In genomic region chr1:232938926-232939325, GRCh38 we compare ENCODE assay signal across 1 cellular context.
A peak's percentile ranks its signal among the peaks of the same experiment; 100 is the strongest.
TF ChIP-seq lines count a peak whose summit lies in the region.

No MANE protein-coding gene starts in this region.

TF ChIP-seq in K562, 482 proteins besides CTCF, POLR2A, EP300 and RAD21 (continued from another document and continues in another):
- TF ChIP-seq, protein P1, sequence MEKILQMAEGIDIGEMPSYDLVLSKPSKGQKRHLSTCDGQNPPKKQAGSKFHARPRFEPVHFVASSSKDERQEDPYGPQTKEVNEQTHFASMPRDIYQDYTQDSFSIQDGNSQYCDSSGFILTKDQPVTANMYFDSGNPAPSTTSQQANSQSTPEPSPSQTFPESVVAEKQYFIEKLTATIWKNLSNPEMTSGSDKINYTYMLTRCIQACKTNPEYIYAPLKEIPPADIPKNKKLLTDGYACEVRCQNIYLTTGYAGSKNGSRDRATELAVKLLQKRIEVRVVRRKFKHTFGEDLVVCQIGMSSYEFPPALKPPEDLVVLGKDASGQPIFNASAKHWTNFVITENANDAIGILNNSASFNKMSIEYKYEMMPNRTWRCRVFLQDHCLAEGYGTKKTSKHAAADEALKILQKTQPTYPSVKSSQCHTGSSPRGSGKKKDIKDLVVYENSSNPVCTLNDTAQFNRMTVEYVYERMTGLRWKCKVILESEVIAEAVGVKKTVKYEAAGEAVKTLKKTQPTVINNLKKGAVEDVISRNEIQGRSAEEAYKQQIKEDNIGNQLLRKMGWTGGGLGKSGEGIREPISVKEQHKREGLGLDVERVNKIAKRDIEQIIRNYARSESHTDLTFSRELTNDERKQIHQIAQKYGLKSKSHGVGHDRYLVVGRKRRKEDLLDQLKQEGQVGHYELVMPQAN (IDR thresholded peaks at IDR 0.05; ENCODE audit: borderline replicate concordance), result no peak
- TF ChIP-seq ZNF830 (CRISPR knock-in tag; IDR thresholded peaks at IDR 0.05) (no peak), CREB5 (CRISPR knock-in tag; IDR thresholded peaks at IDR 0.05) (no peak), MTA1 (IDR thresholded peaks at IDR 0.05; ENCODE audit: borderline replicate concordance) (no peak), ZNF592 (IDR thresholded peaks at IDR 0.05) (no peak), ZNF239 (CRISPR knock-in tag; IDR thresholded peaks at IDR 0.05) (peak; percentile 68; the same call in 1 of the 2 replicates), HBP1 (CRISPR knock-in tag; IDR thresholded peaks at IDR 0.05) (0 out of 2 replicates have a peak, but pooled peaks have one; percentile 62), ZNF124 (CRISPR knock-in tag; IDR thresholded peaks at IDR 0.05) (no peak), ZNF408 (CRISPR knock-in tag; IDR thresholded peaks at IDR 0.05; ENCODE audit: low read depth) (no peak), ZFP36 (IDR thresholded peaks at IDR 0.05; ENCODE audit: low read depth, low read length, partially characterized antibody) (no peak), MECOM (CRISPR knock-in tag; IDR thresholded peaks at IDR 0.05) (no peak), ZNF79 (CRISPR knock-in tag; IDR thresholded peaks at IDR 0.05; ENCODE audit: low read depth) (peak; percentile 85), MCM7 (IDR thresholded peaks at IDR 0.05) (no peak), HCFC1 (IDR thresholded peaks at IDR 0.05; ENCODE audit: low read depth, low read length) (no peak), ZNF197 (CRISPR knock-in tag; IDR thresholded peaks at IDR 0.05; ENCODE audit: low read depth) (0 out of 2 replicates have a peak, but pooled peaks have one; percentile 35), ZNF146 (CRISPR knock-in tag; IDR thresholded peaks at IDR 0.05; ENCODE audit: unreplicated experiment) (no peak), CUX1 (CRISPR knock-in tag; IDR thresholded peaks at IDR 0.05) (no peak), EWSR1 (IDR thresholded peaks at IDR 0.05; ENCODE audit: borderline replicate concordance, low read depth, partially characterized antibody) (no peak), RREB1 (CRISPR knock-in tag; IDR thresholded peaks at IDR 0.05) (peak; percentile 48; the same call in 1 of the 2 replicates)
